Comparison of ENCODE assay signal across 1 cellular context in the genomic region with DNA sequence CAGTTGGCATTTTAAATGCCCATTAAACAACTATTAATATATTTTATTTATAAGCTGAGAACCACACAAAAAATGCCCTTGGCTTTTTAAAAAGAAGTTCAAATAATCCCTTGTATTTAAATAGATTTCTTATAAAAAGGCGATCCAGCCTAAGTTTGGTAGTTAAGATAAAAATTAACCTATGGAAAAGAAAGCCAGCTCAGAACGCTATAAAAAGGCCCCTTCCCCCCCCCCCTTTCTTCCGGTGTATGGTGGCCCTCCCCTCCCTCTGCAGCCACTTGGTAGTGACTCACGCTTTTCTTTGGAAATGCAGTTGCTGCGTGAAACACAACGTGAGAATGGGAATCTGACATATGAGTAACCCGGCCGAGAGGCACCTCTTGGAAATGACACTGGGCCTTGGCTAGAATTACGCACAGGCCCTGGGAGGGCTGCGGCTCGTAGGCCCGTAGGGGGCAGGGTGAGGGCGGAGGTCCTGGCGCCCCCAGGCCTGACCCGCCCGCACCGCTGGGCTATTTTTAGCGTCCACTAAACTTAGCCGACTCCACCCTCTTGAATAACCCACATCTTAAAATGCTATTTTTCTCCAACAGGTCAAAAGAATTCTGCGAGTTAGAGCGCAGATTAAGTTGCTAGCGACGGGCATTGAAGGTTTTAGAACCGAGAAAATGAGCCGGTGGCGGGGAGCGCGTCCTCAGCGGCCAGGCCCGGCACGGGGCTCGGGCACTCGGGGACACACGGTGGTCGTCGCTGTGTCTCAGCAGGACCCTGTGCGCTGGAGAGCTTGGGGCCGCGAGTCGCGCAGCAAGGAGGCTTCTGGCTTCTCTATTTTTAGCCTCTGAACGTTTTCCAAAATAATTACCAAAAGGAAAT.
A peak's percentile ranks its signal among the peaks of the same experiment; 100 is the strongest.
TF ChIP-seq lines count a peak whose summit lies in the region.

No MANE protein-coding gene starts in this region.

TF ChIP-seq in HepG2, 621 proteins besides CTCF, POLR2A, EP300 and RAD21 (continued from another document and continues in another):
- TF ChIP-seq, protein P1, sequence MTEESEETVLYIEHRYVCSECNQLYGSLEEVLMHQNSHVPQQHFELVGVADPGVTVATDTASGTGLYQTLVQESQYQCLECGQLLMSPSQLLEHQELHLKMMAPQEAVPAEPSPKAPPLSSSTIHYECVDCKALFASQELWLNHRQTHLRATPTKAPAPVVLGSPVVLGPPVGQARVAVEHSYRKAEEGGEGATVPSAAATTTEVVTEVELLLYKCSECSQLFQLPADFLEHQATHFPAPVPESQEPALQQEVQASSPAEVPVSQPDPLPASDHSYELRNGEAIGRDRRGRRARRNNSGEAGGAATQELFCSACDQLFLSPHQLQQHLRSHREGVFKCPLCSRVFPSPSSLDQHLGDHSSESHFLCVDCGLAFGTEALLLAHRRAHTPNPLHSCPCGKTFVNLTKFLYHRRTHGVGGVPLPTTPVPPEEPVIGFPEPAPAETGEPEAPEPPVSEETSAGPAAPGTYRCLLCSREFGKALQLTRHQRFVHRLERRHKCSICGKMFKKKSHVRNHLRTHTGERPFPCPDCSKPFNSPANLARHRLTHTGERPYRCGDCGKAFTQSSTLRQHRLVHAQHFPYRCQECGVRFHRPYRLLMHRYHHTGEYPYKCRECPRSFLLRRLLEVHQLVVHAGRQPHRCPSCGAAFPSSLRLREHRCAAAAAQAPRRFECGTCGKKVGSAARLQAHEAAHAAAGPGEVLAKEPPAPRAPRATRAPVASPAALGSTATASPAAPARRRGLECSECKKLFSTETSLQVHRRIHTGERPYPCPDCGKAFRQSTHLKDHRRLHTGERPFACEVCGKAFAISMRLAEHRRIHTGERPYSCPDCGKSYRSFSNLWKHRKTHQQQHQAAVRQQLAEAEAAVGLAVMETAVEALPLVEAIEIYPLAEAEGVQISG (CRISPR knock-in tag; IDR thresholded peaks at IDR 0.05): peak; percentile 49; the same call in 1 of the 2 replicates
- TF ChIP-seq ZNF10 (CRISPR knock-in tag; IDR thresholded peaks at IDR 0.05; ENCODE audit: borderline replicate concordance, low read depth): no peak
- no peak for TF ChIP-seq HMGXB3 (CRISPR knock-in tag; IDR thresholded peaks at IDR 0.05; ENCODE audit: borderline replicate concordance)
- no peak for TF ChIP-seq ZNF576 (CRISPR knock-in tag; IDR thresholded peaks at IDR 0.05)
- no peak; the same call in 1 of the 2 replicates for TF ChIP-seq ZNF678 (CRISPR knock-in tag; IDR thresholded peaks at IDR 0.05)
- no peak for TF ChIP-seq ZNF543 (CRISPR knock-in tag; IDR thresholded peaks at IDR 0.05)
- TF ChIP-seq KLF9 (CRISPR knock-in tag; IDR thresholded peaks at IDR 0.05; ENCODE audit: low read depth): no peak
- TF ChIP-seq CBX5 (CRISPR knock-in tag; IDR thresholded peaks at IDR 0.05; ENCODE audit: borderline replicate concordance): 0 out of 2 replicates have a peak, but pooled peaks have one; percentile 73
- peak; percentile 72; the same call in 1 of the 3 replicates for TF ChIP-seq MXI1 (IDR thresholded peaks at IDR 0.05; ENCODE audit: borderline replicate concordance, low read depth, low read length)
- peak; percentile 46 for TF ChIP-seq BHLHE40 (IDR thresholded peaks at IDR 0.05; ENCODE audit: low read length)
- no peak for TF ChIP-seq KDM5B (CRISPR knock-in tag; IDR thresholded peaks at IDR 0.05; ENCODE audit: borderline replicate concordance)
- no peak for TF ChIP-seq MBNL3 (CRISPR knock-in tag; conservative IDR thresholded peaks at IDR 0.05)
- TF ChIP-seq TCF7 (IDR thresholded peaks at IDR 0.05; ENCODE audit: low read depth): no peak; the same call in 1 of the 2 replicates
- peak; percentile 28; the same call in 1 of the 2 replicates for TF ChIP-seq ZBTB25 (CRISPR knock-in tag; IDR thresholded peaks at IDR 0.05)
- 0 out of 2 replicates have a peak, but pooled peaks have one; percentile 54 for TF ChIP-seq HES4 (CRISPR knock-in tag; IDR thresholded peaks at IDR 0.05; ENCODE audit: borderline replicate concordance)
- TF ChIP-seq, protein P2, sequence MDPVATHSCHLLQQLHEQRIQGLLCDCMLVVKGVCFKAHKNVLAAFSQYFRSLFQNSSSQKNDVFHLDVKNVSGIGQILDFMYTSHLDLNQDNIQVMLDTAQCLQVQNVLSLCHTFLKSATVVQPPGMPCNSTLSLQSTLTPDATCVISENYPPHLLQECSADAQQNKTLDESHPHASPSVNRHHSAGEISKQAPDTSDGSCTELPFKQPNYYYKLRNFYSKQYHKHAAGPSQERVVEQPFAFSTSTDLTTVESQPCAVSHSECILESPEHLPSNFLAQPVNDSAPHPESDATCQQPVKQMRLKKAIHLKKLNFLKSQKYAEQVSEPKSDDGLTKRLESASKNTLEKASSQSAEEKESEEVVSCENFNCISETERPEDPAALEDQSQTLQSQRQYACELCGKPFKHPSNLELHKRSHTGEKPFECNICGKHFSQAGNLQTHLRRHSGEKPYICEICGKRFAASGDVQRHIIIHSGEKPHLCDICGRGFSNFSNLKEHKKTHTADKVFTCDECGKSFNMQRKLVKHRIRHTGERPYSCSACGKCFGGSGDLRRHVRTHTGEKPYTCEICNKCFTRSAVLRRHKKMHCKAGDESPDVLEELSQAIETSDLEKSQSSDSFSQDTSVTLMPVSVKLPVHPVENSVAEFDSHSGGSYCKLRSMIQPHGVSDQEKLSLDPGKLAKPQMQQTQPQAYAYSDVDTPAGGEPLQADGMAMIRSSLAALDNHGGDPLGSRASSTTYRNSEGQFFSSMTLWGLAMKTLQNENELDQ (CRISPR knock-in tag; IDR thresholded peaks at IDR 0.05; ENCODE audit: borderline replicate concordance): no peak
- TF ChIP-seq, protein P3, sequence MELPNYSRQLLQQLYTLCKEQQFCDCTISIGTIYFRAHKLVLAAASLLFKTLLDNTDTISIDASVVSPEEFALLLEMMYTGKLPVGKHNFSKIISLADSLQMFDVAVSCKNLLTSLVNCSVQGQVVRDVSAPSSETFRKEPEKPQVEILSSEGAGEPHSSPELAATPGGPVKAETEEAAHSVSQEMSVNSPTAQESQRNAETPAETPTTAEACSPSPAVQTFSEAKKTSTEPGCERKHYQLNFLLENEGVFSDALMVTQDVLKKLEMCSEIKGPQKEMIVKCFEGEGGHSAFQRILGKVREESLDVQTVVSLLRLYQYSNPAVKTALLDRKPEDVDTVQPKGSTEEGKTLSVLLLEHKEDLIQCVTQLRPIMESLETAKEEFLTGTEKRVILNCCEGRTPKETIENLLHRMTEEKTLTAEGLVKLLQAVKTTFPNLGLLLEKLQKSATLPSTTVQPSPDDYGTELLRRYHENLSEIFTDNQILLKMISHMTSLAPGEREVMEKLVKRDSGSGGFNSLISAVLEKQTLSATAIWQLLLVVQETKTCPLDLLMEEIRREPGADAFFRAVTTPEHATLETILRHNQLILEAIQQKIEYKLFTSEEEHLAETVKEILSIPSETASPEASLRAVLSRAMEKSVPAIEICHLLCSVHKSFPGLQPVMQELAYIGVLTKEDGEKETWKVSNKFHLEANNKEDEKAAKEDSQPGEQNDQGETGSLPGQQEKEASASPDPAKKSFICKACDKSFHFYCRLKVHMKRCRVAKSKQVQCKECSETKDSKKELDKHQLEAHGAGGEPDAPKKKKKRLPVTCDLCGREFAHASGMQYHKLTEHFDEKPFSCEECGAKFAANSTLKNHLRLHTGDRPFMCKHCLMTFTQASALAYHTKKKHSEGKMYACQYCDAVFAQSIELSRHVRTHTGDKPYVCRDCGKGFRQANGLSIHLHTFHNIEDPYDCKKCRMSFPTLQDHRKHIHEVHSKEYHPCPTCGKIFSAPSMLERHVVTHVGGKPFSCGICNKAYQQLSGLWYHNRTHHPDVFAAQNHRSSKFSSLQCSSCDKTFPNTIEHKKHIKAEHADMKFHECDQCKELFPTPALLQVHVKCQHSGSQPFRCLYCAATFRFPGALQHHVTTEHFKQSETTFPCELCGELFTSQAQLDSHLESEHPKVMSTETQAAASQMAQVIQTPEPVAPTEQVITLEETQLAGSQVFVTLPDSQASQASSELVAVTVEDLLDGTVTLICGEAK (IDR thresholded peaks at IDR 0.05): no peak
- TF ChIP-seq, protein P3 (CRISPR knock-in tag; IDR thresholded peaks at IDR 0.05): no peak
- peak; percentile 63 for TF ChIP-seq TFE3 (CRISPR knock-in tag; IDR thresholded peaks at IDR 0.05)
- peak; percentile 31; the same call in 1 of the 2 replicates for TF ChIP-seq ARID3A (IDR thresholded peaks at IDR 0.05; ENCODE audit: low read depth, low read length)
- peak; percentile 97 for TF ChIP-seq RBM22 (optimal IDR thresholded peaks at IDR 0.05; ENCODE audit: low read length)
- peak; percentile 63; the same call in 1 of the 2 replicates for TF ChIP-seq ZNF431 (CRISPR knock-in tag; IDR thresholded peaks at IDR 0.05; ENCODE audit: borderline replicate concordance, low read depth)
